In the genomic region with DNA sequence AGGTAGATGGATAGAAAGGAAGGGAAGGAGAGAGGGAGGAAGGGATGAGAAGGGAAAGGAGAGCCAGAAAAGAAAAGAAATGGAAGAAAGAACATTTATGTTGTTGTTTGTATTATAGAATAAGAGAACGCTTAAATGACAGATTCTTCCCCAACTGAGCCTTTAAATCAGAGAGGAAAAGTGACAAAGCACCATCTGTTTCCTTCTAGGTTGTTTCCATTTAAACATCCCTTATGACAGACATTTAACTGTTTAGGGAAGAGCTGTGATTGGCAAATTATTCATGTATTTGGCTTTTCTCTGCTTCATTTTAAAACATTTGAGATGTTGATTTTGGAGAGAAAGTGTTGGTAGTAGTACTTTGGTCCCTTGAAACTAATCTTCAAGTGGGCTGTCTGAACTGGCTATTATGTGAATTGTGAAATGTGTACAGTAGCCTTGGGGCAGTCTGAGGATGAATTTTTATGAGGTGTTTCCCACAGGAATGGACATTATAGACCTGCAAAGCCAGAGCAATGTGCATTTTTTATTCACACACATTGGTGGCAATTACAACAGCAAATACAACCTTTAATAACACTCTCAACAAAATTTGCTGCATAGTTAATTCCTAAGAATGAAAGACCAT, we compare ENCODE assay signal across 19 cellular contexts.
A peak's percentile ranks its signal among the peaks of the same experiment; 100 is the strongest.
DNase-seq lines count a peak whose midpoint lies in the region; ATAC-seq and TF ChIP-seq lines count a peak whose summit lies in the region.
"Had no signal": no experiment of that assay in that cellular context is flagged by ENCODE, and none has a peak within 500 bp of the region (broad histone marks: within the 10 kb centered on the region; RNA-seq: fewer than 3 reads in every experiment).

No MANE protein-coding gene starts in this region.

- no peak overlapping the region for H2AFZ ChIP-seq in GM23248

- peaks cover 20% of the 10 kb centered on the region for H3K36me3 Mint-ChIP-seq in brain
- H3K36me3 Mint-ChIP-seq in activated naive CD8-positive, alpha-beta T cell treated with anti-CD3 and anti-CD28 coated beads, Interleukin-2, amount 50 U/mL, for 24 hours (ENCODE audit: low read depth), result peaks cover 15% of the 10 kb centered on the region
- H3K36me3 Mint-ChIP-seq: activated naive CD4-positive, alpha-beta T cell treated with anti-CD3 and anti-CD28 coated beads, Interleukin-2, amount 10 ng/mL, durations not matched to agents 7 days and 5 days; naive B cell had no signal

- H4K20me1 ChIP-seq in GM23248 (ENCODE audit: insufficient read depth), result no peaks in the 10 kb centered on the region

- H3K27ac Mint-ChIP-seq in brain, result peak overlapping the region in 4 of 5 experiments; percentile 32 to 90 (median 74)
- no peak overlapping the region for H3K27ac Mint-ChIP-seq in activated naive CD8-positive, alpha-beta T cell treated with anti-CD3 and anti-CD28 coated beads, Interleukin-2, amount 50 U/mL, for 24 hours
- H3K27ac Mint-ChIP-seq: activated CD4-positive, alpha-beta T cell treated with anti-CD3 and anti-CD28 coated beads, Interleukin-2, amount 10 ng/mL, durations not matched to agents 7 days and 5 days; activated naive CD4-positive, alpha-beta T cell treated with anti-CD3 and anti-CD28 coated beads, Interleukin-2, amount 10 ng/mL, durations not matched to agents 7 days and 5 days; progenitor cell of endocrine pancreas had no signal

- H3K79me2 ChIP-seq in GM23248 (ENCODE audit: insufficient read depth), result peaks cover 56% of the 10 kb centered on the region

- peak overlapping the region in 3 of 5 experiments; percentile 6 to 71 (median 34) for H3K4me3 Mint-ChIP-seq in brain
- H3K4me3 Mint-ChIP-seq in activated naive CD8-positive, alpha-beta T cell treated with anti-CD3 and anti-CD28 coated beads, Interleukin-2, amount 50 U/mL, for 24 hours, result no peak overlapping the region
- H3K4me3 Mint-ChIP-seq: activated CD4-positive, alpha-beta T cell treated with anti-CD3 and anti-CD28 coated beads, Interleukin-2, amount 10 ng/mL, durations not matched to agents 7 days and 5 days; activated naive CD4-positive, alpha-beta T cell treated with anti-CD3 and anti-CD28 coated beads, Interleukin-2, amount 10 ng/mL, durations not matched to agents 7 days and 5 days; naive B cell had no signal

- H3F3A ChIP-seq in GM23248 (ENCODE audit: insufficient read depth), result 0 out of 2 replicates have a peak, but pooled peaks cover 9% of the 10 kb centered on the region

- H3K27me3 ChIP-seq in GM23248 (replicated peaks; ENCODE audit: insufficient read depth), result no peaks in the 10 kb centered on the region
- H3K27me3 ChIP-seq: BE2C had no signal

- no peaks in the 10 kb centered on the region for H3K27me3 Mint-ChIP-seq in brain
- no peaks in the 10 kb centered on the region for H3K27me3 Mint-ChIP-seq in activated naive CD8-positive, alpha-beta T cell treated with anti-CD3 and anti-CD28 coated beads, Interleukin-2, amount 50 U/mL, for 24 hours
- H3K27me3 Mint-ChIP-seq: activated CD4-positive, alpha-beta T cell treated with anti-CD3 and anti-CD28 coated beads, Interleukin-2, amount 10 ng/mL, durations not matched to agents 7 days and 5 days; activated naive CD4-positive, alpha-beta T cell treated with anti-CD3 and anti-CD28 coated beads, Interleukin-2, amount 10 ng/mL, durations not matched to agents 7 days and 5 days; naive B cell; progenitor cell of endocrine pancreas had no signal

- H3K9ac ChIP-seq in GM23248, result no peak overlapping the region

- H3K9me3 Mint-ChIP-seq in brain, result peaks cover 0 to 8% (median 7%) of the 10 kb centered on the region in 5 experiments
- peaks cover 12% of the 10 kb centered on the region for H3K9me3 Mint-ChIP-seq in activated naive CD8-positive, alpha-beta T cell treated with anti-CD3 and anti-CD28 coated beads, Interleukin-2, amount 50 U/mL, for 24 hours
- H3K9me3 Mint-ChIP-seq: activated naive CD4-positive, alpha-beta T cell treated with anti-CD3 and anti-CD28 coated beads, Interleukin-2, amount 10 ng/mL, durations not matched to agents 7 days and 5 days had no signal

- WGBS in GM23248 (ENCODE audit: low coverage in 1 of 2, low lambda C conversion rate in 2 of 2, missing lambda C conversion rate in 2 of 2), 2 experiments, result 98 to 100% methylated on average over 1 of the region's 1 CpG

- H3K36me3 ChIP-seq in GM23248 (ENCODE audit: low read depth), result no peaks in the 10 kb centered on the region
- H3K36me3 ChIP-seq: BE2C, lower lobe of right lung had no signal

- DNase-seq in GM23248 (peak; percentile 35), NCI-H146 treated with DMSO at 0.1 percent for 48 hours (lab: John Stamatoyannopoulos, UW; ENCODE audit: unreplicated experiment) (peak; percentile 17), lung microvascular endothelial cell (ENCODE audit: low read depth in 2 of 2) (peak; percentile 43 to 74)
- DNase-seq in activated naive CD8-positive, alpha-beta T cell treated with anti-CD3 and anti-CD28 coated beads, Interleukin-2, amount 50 U/mL, for 24 hours, result no peak
- no peak for DNase-seq in activated CD4-positive, CD25-positive, alpha-beta regulatory T cell treated with anti-CD3 and anti-CD28 coated beads, Interleukin-2, amount 50 U/mL, for 72 hours
- DNase-seq: activated CD4-positive, alpha-beta T cell treated with anti-CD3 and anti-CD28 coated beads, Interleukin-2, amount 10 ng/mL, durations not matched to agents 7 days and 5 days; activated naive CD4-positive, alpha-beta T cell treated with anti-CD3 and anti-CD28 coated beads, Interleukin-2, amount 10 ng/mL, durations not matched to agents 7 days and 5 days; activated T-cell treated with anti-CD3 and anti-CD28 coated beads for 4 hours; BE2C; HCEC 1CT; Kasumi-1; lower lobe of right lung; naive B cell; NCI-H1436; NCI-H82 had no signal

- TF ChIP-seq CTCF in brain (conservative IDR thresholded peaks at IDR 0.05), result no peak

- H3K4me2 ChIP-seq in GM23248 (ENCODE audit: unreplicated experiment), result peak overlapping the region; percentile 10

- no peak overlapping the region for H3K4me3 ChIP-seq in GM23248
- H3K4me3 ChIP-seq: coronary artery, lower lobe of right lung had no signal

- H3K9me3 ChIP-seq in GM23248 (ENCODE audit: low read depth), result no peaks in the 10 kb centered on the region
- H3K9me3 ChIP-seq: BE2C, lower lobe of right lung had no signal

- H3K4me1 Mint-ChIP-seq in brain, result peaks cover 29% of the 10 kb centered on the region
- no peaks in the 10 kb centered on the region for H3K4me1 Mint-ChIP-seq in activated naive CD8-positive, alpha-beta T cell treated with anti-CD3 and anti-CD28 coated beads, Interleukin-2, amount 50 U/mL, for 24 hours
- H3K4me1 Mint-ChIP-seq: activated CD4-positive, alpha-beta T cell treated with anti-CD3 and anti-CD28 coated beads, Interleukin-2, amount 10 ng/mL, durations not matched to agents 7 days and 5 days; activated naive CD4-positive, alpha-beta T cell treated with anti-CD3 and anti-CD28 coated beads, Interleukin-2, amount 10 ng/mL, durations not matched to agents 7 days and 5 days had no signal

- no peak overlapping the region for H3K27ac ChIP-seq in GM23248
- H3K27ac ChIP-seq: coronary artery, lower lobe of right lung had no signal

- H3K4me1 ChIP-seq in GM23248 (ENCODE audit: insufficient read depth), result peaks cover 15% of the 10 kb centered on the region
- H3K4me1 ChIP-seq: BE2C, lower lobe of right lung had no signal

- H3K9me2 ChIP-seq in GM23248 (ENCODE audit: insufficient read depth), result no peaks in the 10 kb centered on the region

- in situ Hi-C loops in GM23248 (cut with MboI), result no loop called here

- no peak for ATAC-seq in HG02970 (IDR thresholded peaks at IDR 0.05; ENCODE audit: low FRiP score, unreplicated experiment)
- ATAC-seq in activated naive CD8-positive, alpha-beta T cell treated with anti-CD3 and anti-CD28 coated beads, Interleukin-2, amount 50 U/mL, for 24 hours, result no peak
- ATAC-seq: lower lobe of right lung had no signal

Comparison
In these comparisons a context has a peak if more than half of its experiments do, and no peak if none do; other contexts are left out.
1. DNase-seq: peak in GM23248 (single experiment), NCI-H146 treated with DMSO at 0.1 percent for 48 hours (single experiment) and lung microvascular endothelial cell (2 of 2); none in activated naive CD8-positive, alpha-beta T cell treated with anti-CD3 and anti-CD28 coated beads, Interleukin-2, amount 50 U/mL, for 24 hours (single experiment) and activated CD4-positive, CD25-positive, alpha-beta regulatory T cell treated with anti-CD3 and anti-CD28 coated beads, Interleukin-2, amount 50 U/mL, for 72 hours (single experiment).